ENCODE assay signal across 15 cellular contexts in the genomic region with DNA sequence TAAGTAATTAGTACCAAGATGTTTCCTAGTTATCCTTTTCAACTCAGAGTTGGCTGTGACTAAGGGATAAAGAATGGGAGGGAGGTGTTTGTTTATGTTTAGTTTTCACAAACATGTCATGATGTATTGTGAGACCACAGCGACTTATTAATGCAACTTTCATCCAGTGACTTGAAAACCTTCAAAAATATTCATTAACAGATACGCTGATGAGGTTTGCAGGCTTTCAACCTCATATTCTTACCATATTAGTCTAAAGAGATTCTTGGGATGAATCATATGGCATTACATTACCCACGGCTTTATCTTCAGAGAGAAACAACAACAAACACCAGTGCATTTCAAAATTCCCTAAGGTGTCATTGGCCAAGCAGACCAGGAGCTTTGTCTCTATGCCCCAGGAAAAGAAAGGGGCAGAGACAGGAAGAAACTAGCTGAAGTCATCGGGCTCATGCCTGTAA. TPM values are rescaled to one million over a fixed set of nuclear protein-coding genes. Genes with fewer than 3 reads are reported as not detected.
A peak's percentile ranks its signal among the peaks of the same experiment; 100 is the strongest.
DNase-seq lines count a peak whose midpoint lies in the region; ATAC-seq, FAIRE-seq and TF ChIP-seq lines count a peak whose summit lies in the region.
"Had no signal": no experiment of that assay in that cellular context is flagged by ENCODE, and none has a peak within 500 bp of the region (broad histone marks: within the 10 kb centered on the region; RNA-seq: fewer than 3 reads in every experiment).

No MANE protein-coding gene starts in this region.

- no peak overlapping the region for H3K9ac ChIP-seq in astrocyte (ENCODE audit: low read length)

- TF ChIP-seq POLR2A in A549 (IDR thresholded peaks at IDR 0.05; ENCODE audit: low read length) (no peak), H54 (IDR thresholded peaks at IDR 0.05; ENCODE audit: low read depth, low read length) (no peak)

- ATAC-seq in A549: no peak; a peak in 1 of 6 replicates
- ATAC-seq in GM18870 (IDR thresholded peaks at IDR 0.05; ENCODE audit: unreplicated experiment): no peak
- no peak for ATAC-seq in GM21825 (IDR thresholded peaks at IDR 0.05; ENCODE audit: unreplicated experiment)
- ATAC-seq: T-cell had no signal

- 0 out of 3 replicates have a peak overlapping the region, but pooled peaks have one; percentile 1 for H3K4me2 ChIP-seq in A549
- no peak overlapping the region for H3K4me2 ChIP-seq in astrocyte (ENCODE audit: low read length)

- TF ChIP-seq CTCF in A549 (IDR thresholded peaks at IDR 0.05): no peak
- TF ChIP-seq CTCF in astrocyte (IDR thresholded peaks at IDR 0.05; ENCODE audit: insufficient read depth, low read depth, low read length): no peak

- H2AFZ ChIP-seq in astrocyte (ENCODE audit: low read depth, low read length): no peak overlapping the region

- H3K4me1 ChIP-seq in A549: peaks cover 15% of the 10 kb centered on the region; the same call in 2 of the 3 replicates
- H3K4me1 ChIP-seq in astrocyte (ENCODE audit: insufficient read depth, low read length): peaks cover 18% of the 10 kb centered on the region
- H3K4me1 ChIP-seq: HAP-1 had no signal

- DNase-seq in A549 (ENCODE audit: low read depth in 1 of 2, low spot score in 1 of 2) (peak; percentile 4 to 21), H54 (ENCODE audit: insufficient read length, low spot score) (peak; percentile 19), astrocyte (ENCODE audit: low read depth) (peak; percentile 79), iris pigment epithelial cell (ENCODE audit: low read depth) (peak; percentile 82), NCI-H2107 (lab: John Stamatoyannopoulos, UW) (no peak)
- DNase-seq in activated CD4-positive, alpha-beta memory T cell treated with anti-CD3 and anti-CD28 coated beads, Interleukin-2, amount 10 ng/mL, durations not matched to agents 7 days and 5 days: no peak
- DNase-seq: activated T-cell treated with anti-CD3 and anti-CD28 coated beads, Interleukin-2, amount 50 U/mL, for 24 hours; AML-193; effector CD4-positive, alpha-beta T cell; hippocampal formation; ovary; T-cell had no signal

- no peak overlapping the region for H3K27ac ChIP-seq in A549
- H3K27ac ChIP-seq in astrocyte (ENCODE audit: low read depth, low read length): peak overlapping the region; percentile 26
- H3K27ac ChIP-seq: ovary had no signal

- no peaks in the 10 kb centered on the region for H3K36me3 Mint-ChIP-seq in astrocyte (ENCODE audit: low read depth, unreplicated experiment)
- H3K36me3 Mint-ChIP-seq in activated CD4-positive, alpha-beta memory T cell treated with anti-CD3 and anti-CD28 coated beads, Interleukin-2, amount 10 ng/mL, durations not matched to agents 7 days and 5 days (ENCODE audit: low read depth): no peaks in the 10 kb centered on the region
- H3K36me3 Mint-ChIP-seq: T-cell had no signal

- no peak overlapping the region for H3K4me3 ChIP-seq in A549
- no peak overlapping the region for H3K4me3 ChIP-seq in astrocyte (ENCODE audit: insufficient read depth, low read depth, low read length)
- H3K4me3 ChIP-seq: HAP-1, ovary had no signal

- H3K79me2 ChIP-seq in astrocyte (ENCODE audit: insufficient read depth, low read length): no peaks in the 10 kb centered on the region

- no peaks in the 10 kb centered on the region for H3K9me3 ChIP-seq in A549
- H3K9me3 ChIP-seq in astrocyte (ENCODE audit: insufficient read depth, low read depth, low read length): no peaks in the 10 kb centered on the region
- H3K9me3 ChIP-seq: HAP-1, ovary had no signal

- no peaks in the 10 kb centered on the region for H3K27me3 Mint-ChIP-seq in astrocyte (ENCODE audit: low read depth, unreplicated experiment)
- H3K27me3 Mint-ChIP-seq in activated CD4-positive, alpha-beta memory T cell treated with anti-CD3 and anti-CD28 coated beads, Interleukin-2, amount 10 ng/mL, durations not matched to agents 7 days and 5 days: peaks cover 5% of the 10 kb centered on the region
- H3K27me3 Mint-ChIP-seq: activated T-cell treated with anti-CD3 and anti-CD28 coated beads, Interleukin-2, amount 50 U/mL, for 24 hours had no signal

- WGBS in A549 (ENCODE audit: missing lambda C conversion rate): 28% methylated on average over 4 of the region's 4 CpGs

- no peaks in the 10 kb centered on the region for H3K27me3 ChIP-seq in astrocyte (ENCODE audit: insufficient read depth, low read length)
- H3K27me3 ChIP-seq: ovary had no signal

- no peaks in the 10 kb centered on the region for H3K36me3 ChIP-seq in astrocyte (ENCODE audit: insufficient read depth, low read length)
- H3K36me3 ChIP-seq: HAP-1, ovary had no signal

- H3K4me1 Mint-ChIP-seq in astrocyte (ENCODE audit: low read depth, unreplicated experiment): peaks cover 24% of the 10 kb centered on the region
- peaks cover 2% of the 10 kb centered on the region for H3K4me1 Mint-ChIP-seq in activated CD4-positive, alpha-beta memory T cell treated with anti-CD3 and anti-CD28 coated beads, Interleukin-2, amount 10 ng/mL, durations not matched to agents 7 days and 5 days
- H3K4me1 Mint-ChIP-seq: T-cell had no signal

- CTCF ChIA-PET in A549 (lab: Yijun Ruan, JAX): no interaction called here
- CTCF ChIA-PET in activated CD4-positive, alpha-beta memory T cell treated with anti-CD3 and anti-CD28 coated beads, Interleukin-2, amount 10 ng/mL, durations not matched to agents 7 days and 5 days (lab: Charles Lee): interaction anchor here (1.4 kb wide), 1 partner anchor 17 kb away, joined by 3 read pairs; no protein-coding TSS in a partner anchor

- H3K4me3 Mint-ChIP-seq in astrocyte (ENCODE audit: unreplicated experiment): no peak overlapping the region
- H3K4me3 Mint-ChIP-seq in activated CD4-positive, alpha-beta memory T cell treated with anti-CD3 and anti-CD28 coated beads, Interleukin-2, amount 10 ng/mL, durations not matched to agents 7 days and 5 days: no peak overlapping the region
- H3K4me3 Mint-ChIP-seq: activated T-cell treated with anti-CD3 and anti-CD28 coated beads, Interleukin-2, amount 50 U/mL, for 24 hours; T-cell had no signal

- FAIRE-seq in A549 (lab: Jason Lieb, UNC) (no peak), H54 (lab: Jason Lieb, UNC) (peak; percentile 73), astrocyte (lab: Jason Lieb, UNC) (peak; percentile 90)

- H4K20me1 ChIP-seq in astrocyte (ENCODE audit: insufficient read depth, low read length): no peaks in the 10 kb centered on the region

- POLR2A ChIA-PET in A549 (lab: Yijun Ruan, JAX): no interaction called here
- POLR2A ChIA-PET in activated CD4-positive, alpha-beta memory T cell treated with anti-CD3 and anti-CD28 coated beads, Interleukin-2, amount 10 ng/mL, durations not matched to agents 7 days and 5 days (lab: Charles Lee): no interaction called here

- peak overlapping the region; percentile 62 for H3K27ac Mint-ChIP-seq in astrocyte (ENCODE audit: unreplicated experiment)
- H3K27ac Mint-ChIP-seq in activated CD4-positive, alpha-beta memory T cell treated with anti-CD3 and anti-CD28 coated beads, Interleukin-2, amount 10 ng/mL, durations not matched to agents 7 days and 5 days: no peak overlapping the region
- H3K27ac Mint-ChIP-seq: activated T-cell treated with anti-CD3 and anti-CD28 coated beads, Interleukin-2, amount 50 U/mL, for 24 hours; T-cell had no signal

- TF ChIP-seq RAD21 in A549 (conservative IDR thresholded peaks at IDR 0.05 in 1 of 2, IDR thresholded peaks at IDR 0.05 in 1 of 2): no peak

- TF ChIP-seq EP300 in A549 (IDR thresholded peaks at IDR 0.05): no peak

- no peaks in the 10 kb centered on the region for H3K9me3 Mint-ChIP-seq in astrocyte (ENCODE audit: unreplicated experiment)
- no peaks in the 10 kb centered on the region for H3K9me3 Mint-ChIP-seq in activated CD4-positive, alpha-beta memory T cell treated with anti-CD3 and anti-CD28 coated beads, Interleukin-2, amount 10 ng/mL, durations not matched to agents 7 days and 5 days
- H3K9me3 Mint-ChIP-seq: activated T-cell treated with anti-CD3 and anti-CD28 coated beads, Interleukin-2, amount 50 U/mL, for 24 hours; T-cell had no signal

TF ChIP-seq in A549, 52 proteins besides CTCF, POLR2A, EP300 and RAD21 (continues in another document):
- TF ChIP-seq GATA3 (IDR thresholded peaks at IDR 0.05; ENCODE audit: borderline replicate concordance) (no peak), SMC3 (IDR thresholded peaks at IDR 0.05) (no peak), BHLHE40 (IDR thresholded peaks at IDR 0.05; ENCODE audit: low read depth, low read length) (no peak), HEYL (CRISPR knock-in tag; IDR thresholded peaks at IDR 0.05) (no peak), EHMT2 (IDR thresholded peaks at IDR 0.05; ENCODE audit: low read depth) (no peak), ESRRA (IDR thresholded peaks at IDR 0.05; ENCODE audit: borderline replicate concordance, low read length) (no peak), ZNF302 (CRISPR knock-in tag; IDR thresholded peaks at IDR 0.05) (no peak), PHF8 (IDR thresholded peaks at IDR 0.05; ENCODE audit: borderline replicate concordance, low read depth) (no peak), MAFK (IDR thresholded peaks at IDR 0.05; ENCODE audit: partially characterized antibody) (no peak), TFCP2L1 (CRISPR knock-in tag; IDR thresholded peaks at IDR 0.05) (no peak)
- TF ChIP-seq, protein P1, sequence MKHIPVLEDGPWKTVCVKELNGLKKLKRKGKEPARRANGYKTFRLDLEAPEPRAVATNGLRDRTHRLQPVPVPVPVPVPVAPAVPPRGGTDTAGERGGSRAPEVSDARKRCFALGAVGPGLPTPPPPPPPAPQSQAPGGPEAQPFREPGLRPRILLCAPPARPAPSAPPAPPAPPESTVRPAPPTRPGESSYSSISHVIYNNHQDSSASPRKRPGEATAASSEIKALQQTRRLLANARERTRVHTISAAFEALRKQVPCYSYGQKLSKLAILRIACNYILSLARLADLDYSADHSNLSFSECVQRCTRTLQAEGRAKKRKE (CRISPR knock-in tag; IDR thresholded peaks at IDR 0.05; ENCODE audit: low read depth): no peak
- TF ChIP-seq, protein P2, sequence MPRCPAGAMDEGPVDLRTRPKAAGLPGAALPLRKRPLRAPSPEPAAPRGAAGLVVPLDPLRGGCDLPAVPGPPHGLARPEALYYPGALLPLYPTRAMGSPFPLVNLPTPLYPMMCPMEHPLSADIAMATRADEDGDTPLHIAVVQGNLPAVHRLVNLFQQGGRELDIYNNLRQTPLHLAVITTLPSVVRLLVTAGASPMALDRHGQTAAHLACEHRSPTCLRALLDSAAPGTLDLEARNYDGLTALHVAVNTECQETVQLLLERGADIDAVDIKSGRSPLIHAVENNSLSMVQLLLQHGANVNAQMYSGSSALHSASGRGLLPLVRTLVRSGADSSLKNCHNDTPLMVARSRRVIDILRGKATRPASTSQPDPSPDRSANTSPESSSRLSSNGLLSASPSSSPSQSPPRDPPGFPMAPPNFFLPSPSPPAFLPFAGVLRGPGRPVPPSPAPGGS (IDR thresholded peaks at IDR 0.05): no peak

RNA-seq across cellular contexts. Expression of gene PALMD, which starts 36.4 kb away (rescaled TPM):
- polyA plus RNA-seq in A549 (2011; rRNA removed) (0.92 and 1.2 TPM in 2 replicates), A549 (2017; fragmentation: RNase III; extraction: RNeasy Plus Mini Kit Qiagen cat#74134 plus additional on column Dnase treatment) (2.6 to 3.1 TPM (median 3.1 TPM) in 3 replicates)
- 0.14 and 0.22 TPM in 2 replicates for polyA plus RNA-seq in A549 (2012; cell fraction: cytosol; rRNA removed)
- 0.23 and 0.24 TPM in 2 replicates for polyA plus RNA-seq in A549 (2012; cell fraction: nucleus; rRNA removed)
- polyA minus RNA-seq in A549 (2011; rRNA and poly(A)+ RNA removed): 0.41 and 0.92 TPM in 2 replicates
- total RNA-seq in astrocyte: 0.41 and 0.58 TPM in 2 replicates
- total RNA-seq in activated CD4-positive, alpha-beta memory T cell treated with anti-CD3 and anti-CD28 coated beads, Interleukin-2, amount 10 ng/mL, durations not matched to agents 7 days and 5 days: not detected

Comparison
In these comparisons a context has a peak if more than half of its experiments do, and no peak if none do; other contexts are left out.
1. DNase-seq: peak in A549 (2 of 2), H54 (single experiment), astrocyte (single experiment) and iris pigment epithelial cell (single experiment); none in activated CD4-positive, alpha-beta memory T cell treated with anti-CD3 and anti-CD28 coated beads, Interleukin-2, amount 10 ng/mL, durations not matched to agents 7 days and 5 days (single experiment) and NCI-H2107 (single experiment).